Comparison of ENCODE assay signal across 15 cellular contexts in the genomic region with DNA sequence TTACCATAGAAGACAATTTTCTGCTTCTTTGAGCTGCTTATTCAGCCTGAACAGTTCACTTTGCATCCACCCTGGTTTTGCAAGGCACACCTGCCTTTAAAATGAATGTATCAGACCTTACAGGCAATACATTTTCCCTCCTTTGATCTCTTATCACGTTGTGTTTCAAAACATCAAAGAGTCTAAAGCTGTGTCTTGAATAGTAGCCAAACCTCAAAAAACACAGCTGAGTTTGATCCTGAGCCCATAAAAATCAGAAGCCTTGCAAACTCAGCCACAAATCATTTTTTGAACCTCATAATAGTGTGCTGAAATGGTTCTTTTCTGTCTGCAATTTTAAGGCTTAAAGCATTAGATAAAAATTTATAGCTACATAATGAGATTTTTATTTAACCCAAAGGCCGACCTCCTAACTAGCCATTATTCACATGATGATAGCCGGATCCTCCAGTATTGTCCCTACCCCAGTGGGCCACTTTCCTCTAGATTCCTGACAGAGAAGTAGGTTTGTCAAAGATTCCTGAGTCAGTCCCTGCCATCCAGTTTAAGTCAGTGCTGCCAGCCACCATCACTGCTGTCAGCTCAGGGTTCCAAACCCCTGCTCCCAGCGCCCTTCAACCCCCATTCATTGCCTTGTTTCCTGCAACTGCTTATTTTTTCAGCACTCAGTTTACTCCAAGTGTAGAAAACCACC.
DNase-seq lines count a peak whose midpoint lies in the region; ATAC-seq and TF ChIP-seq lines count a peak whose summit lies in the region.
"Had no signal": no experiment of that assay in that cellular context is flagged by ENCODE, and none has a peak within 500 bp of the region (broad histone marks: within the 10 kb centered on the region; RNA-seq: fewer than 3 reads in every experiment).

No MANE protein-coding gene starts in this region.

- no peaks in the 10 kb centered on the region for H3K79me2 ChIP-seq in KMS-11 (ENCODE audit: insufficient read depth, low read depth)
- H3K79me2 ChIP-seq: hepatocyte had no signal

- peak; percentile 35 to 37 for ATAC-seq in naive B cell (ENCODE audit: low read depth in 2 of 2)
- ATAC-seq: K562; stimulated activated effector memory CD8-positive, alpha-beta T cell treated with anti-CD3 and anti-CD28 coated beads, Interleukin-12 subunit alpha, Interleukin-12 subunit beta, amount 100 ng/mL, for 72 hours had no signal

- H3K4me1 ChIP-seq in BLaER1 (peaks cover 27% of the 10 kb centered on the region), KMS-11 (ENCODE audit: low read depth, poor library complexity, severe bottlenecking) (peaks cover 13% of the 10 kb centered on the region)

- H3K27ac ChIP-seq in BLaER1 (no peak overlapping the region), KMS-11 (no peak overlapping the region)
- H3K27ac ChIP-seq: hepatocyte, SK-N-MC had no signal

- H3K4me3 Mint-ChIP-seq in naive B cell = peak overlapping the region in 2 of 8 donors; percentile 47 to 80
- H3K4me3 Mint-ChIP-seq: activated CD4-positive, alpha-beta memory T cell treated with anti-CD3 and anti-CD28 coated beads, Interleukin-2, amount 10 ng/mL, durations not matched to agents 7 days and 5 days; activated naive CD4-positive, alpha-beta T cell treated with anti-CD3 and anti-CD28 coated beads, Interleukin-2, amount 10 ng/mL, durations not matched to agents 7 days and 5 days; stimulated activated effector memory CD8-positive, alpha-beta T cell treated with anti-CD3 and anti-CD28 coated beads, Interleukin-12 subunit alpha, Interleukin-12 subunit beta, amount 100 ng/mL, for 72 hours had no signal

- H3K27me3 ChIP-seq in BLaER1 (no peaks in the 10 kb centered on the region), KMS-11 (ENCODE audit: insufficient read depth, low read depth) (no peaks in the 10 kb centered on the region)
- H3K27me3 ChIP-seq: hepatocyte had no signal

- H3K36me3 Mint-ChIP-seq in naive B cell = no peaks in the 10 kb centered on the region
- H3K36me3 Mint-ChIP-seq: activated naive CD4-positive, alpha-beta T cell treated with anti-CD3 and anti-CD28 coated beads, Interleukin-2, amount 10 ng/mL, durations not matched to agents 7 days and 5 days; stimulated activated effector memory CD8-positive, alpha-beta T cell treated with anti-CD3 and anti-CD28 coated beads, Interleukin-12 subunit alpha, Interleukin-12 subunit beta, amount 100 ng/mL, for 72 hours had no signal

- H3K9ac ChIP-seq in BLaER1 = no peak overlapping the region
- no peak overlapping the region for H3K9ac ChIP-seq in KMS-11

- H3K36me3 ChIP-seq in BLaER1 = no peaks in the 10 kb centered on the region
- H3K36me3 ChIP-seq in KMS-11 (ENCODE audit: insufficient read depth) = no peaks in the 10 kb centered on the region

- peaks cover 32 to 59% (median 48%) of the 10 kb centered on the region in 3 donors for H3K4me1 Mint-ChIP-seq in naive B cell
- H3K4me1 Mint-ChIP-seq: stimulated activated effector memory CD8-positive, alpha-beta T cell treated with anti-CD3 and anti-CD28 coated beads, Interleukin-12 subunit alpha, Interleukin-12 subunit beta, amount 100 ng/mL, for 72 hours had no signal

- TF ChIP-seq CTCF in KMS-11 (conservative IDR thresholded peaks at IDR 0.05; ENCODE audit: low read depth, low read length) = no peak

- H3K27me3 Mint-ChIP-seq in naive B cell = no peaks in the 10 kb centered on the region
- H3K27me3 Mint-ChIP-seq: activated CD4-positive, alpha-beta memory T cell treated with anti-CD3 and anti-CD28 coated beads, Interleukin-2, amount 10 ng/mL, durations not matched to agents 7 days and 5 days had no signal

- H3K4me3 ChIP-seq in BLaER1 (no peak overlapping the region), KMS-11 (IDR thresholded peaks at IDR 0.05; ENCODE audit: insufficient read depth, low read depth, low read length) (no peak overlapping the region)
- H3K4me3 ChIP-seq: hepatocyte, K562, SK-N-MC had no signal

- H2AFZ ChIP-seq in KMS-11 (ENCODE audit: low read depth) = no peak overlapping the region
- H2AFZ ChIP-seq: hepatocyte had no signal

- peak; percentile 44 for DNase-seq in amniotic epithelial cell (ENCODE audit: low read depth)
- no peak for DNase-seq in naive B cell
- no peak for DNase-seq in UCSD-AML1 (lab: John Stamatoyannopoulos, UW; ENCODE audit: unreplicated experiment)
- DNase-seq in NCI-H510A treated with DMSO at 0.1 percent for 48 hours (lab: John Stamatoyannopoulos, UW) = no peak
- no peak for DNase-seq in HK-2 (ENCODE audit: unreplicated experiment)
- DNase-seq in NCI-H69 (lab: John Stamatoyannopoulos, UW) = no peak
- DNase-seq: activated CD4-positive, alpha-beta memory T cell treated with anti-CD3 and anti-CD28 coated beads, Interleukin-2, amount 10 ng/mL, durations not matched to agents 7 days and 5 days; activated naive CD4-positive, alpha-beta T cell treated with anti-CD3 and anti-CD28 coated beads, Interleukin-2, amount 10 ng/mL, durations not matched to agents 7 days and 5 days; AML-193 had no signal

- no peaks in the 10 kb centered on the region for H3K9me3 Mint-ChIP-seq in naive B cell
- H3K9me3 Mint-ChIP-seq: activated CD4-positive, alpha-beta memory T cell treated with anti-CD3 and anti-CD28 coated beads, Interleukin-2, amount 10 ng/mL, durations not matched to agents 7 days and 5 days; activated naive CD4-positive, alpha-beta T cell treated with anti-CD3 and anti-CD28 coated beads, Interleukin-2, amount 10 ng/mL, durations not matched to agents 7 days and 5 days; stimulated activated effector memory CD8-positive, alpha-beta T cell treated with anti-CD3 and anti-CD28 coated beads, Interleukin-12 subunit alpha, Interleukin-12 subunit beta, amount 100 ng/mL, for 72 hours had no signal

- peak overlapping the region in 4 of 6 donors; percentile 21 to 76 (median 42) for H3K27ac Mint-ChIP-seq in naive B cell
- H3K27ac Mint-ChIP-seq: activated CD4-positive, alpha-beta memory T cell treated with anti-CD3 and anti-CD28 coated beads, Interleukin-2, amount 10 ng/mL, durations not matched to agents 7 days and 5 days; activated naive CD4-positive, alpha-beta T cell treated with anti-CD3 and anti-CD28 coated beads, Interleukin-2, amount 10 ng/mL, durations not matched to agents 7 days and 5 days; stimulated activated effector memory CD8-positive, alpha-beta T cell treated with anti-CD3 and anti-CD28 coated beads, Interleukin-12 subunit alpha, Interleukin-12 subunit beta, amount 100 ng/mL, for 72 hours had no signal

- H3K4me2 ChIP-seq in BLaER1 (peak overlapping the region; percentile 40), KMS-11 (peak overlapping the region; percentile 29)
- H3K4me2 ChIP-seq: hepatocyte had no signal

- H3K9me3 ChIP-seq in BLaER1 = no peaks in the 10 kb centered on the region

- H4K20me1 ChIP-seq in BLaER1 (no peaks in the 10 kb centered on the region), KMS-11 (ENCODE audit: insufficient read depth) (no peaks in the 10 kb centered on the region)
